In genomic region chr13:59259416-59260000, GRCh38 we compare ENCODE assay signal across 27 cellular contexts.
"Had no signal": no experiment of that assay in that cellular context is flagged by ENCODE, and none has a peak within 500 bp of the region (broad histone marks: within the 10 kb centered on the region; RNA-seq: fewer than 3 reads in every experiment).

No MANE protein-coding gene starts in this region.

- H3K9me3 ChIP-seq: adrenal gland, esophagus muscularis mucosa, gastroesophageal sphincter, mucosa of descending colon, ovary, psoas muscle, right atrium auricular region, tibial artery had no signal

- H3K4me3 Mint-ChIP-seq: activated B cell treated with CpG ODN at 0.5 μM for 24 hours; activated naive CD8-positive, alpha-beta T cell; activated T-cell treated with anti-CD3 and anti-CD28 coated beads, Interleukin-2, amount 50 U/mL, for 4 hours; central memory CD8-positive, alpha-beta T cell; effector memory CD8-positive, alpha-beta T cell; memory B cell; neural crest cell; stimulated activated naive CD8-positive, alpha-beta T cell treated with anti-CD3 and anti-CD28 coated beads, Interleukin-15, amount 100 ng/mL, for 72 hours had no signal

- H3K4me3 ChIP-seq: adrenal gland, esophagus muscularis mucosa, gastroesophageal sphincter, mucosa of descending colon, ovary, psoas muscle, right atrium auricular region, tibial artery had no signal

- H3K36me3 ChIP-seq: adrenal gland, esophagus muscularis mucosa, gastroesophageal sphincter, ovary, right atrium auricular region, tibial artery had no signal

- H3K36me3 Mint-ChIP-seq: activated naive CD8-positive, alpha-beta T cell; memory B cell had no signal

- H3K4me1 Mint-ChIP-seq: activated B cell treated with CpG ODN at 0.5 μM for 24 hours; central memory CD8-positive, alpha-beta T cell; memory B cell; stimulated activated naive CD8-positive, alpha-beta T cell treated with anti-CD3 and anti-CD28 coated beads, Interleukin-15, amount 100 ng/mL, for 72 hours had no signal

- H3K4me1 ChIP-seq: adrenal gland, esophagus muscularis mucosa, gastroesophageal sphincter, psoas muscle, right atrium auricular region, tibial artery had no signal

- H3K27ac Mint-ChIP-seq: activated B cell treated with CpG ODN at 0.5 μM for 24 hours; activated naive CD8-positive, alpha-beta T cell; activated T-helper 2 cell treated with anti-CD3 and anti-CD28 coated beads, Interferon-gamma antibody, Interleukin-2, Interleukin-4, amounts not matched to agents 10 μg/mL and 5 μg/mL and 100 μg/mL, durations not matched to agents 14 hours and 24 hours and 36 hours; effector memory CD8-positive, alpha-beta T cell; memory B cell had no signal

- ATAC-seq: activated T-cell treated with anti-CD3 and anti-CD28 coated beads, Interleukin-2, amount 50 U/mL, for 4 hours; effector memory CD8-positive, alpha-beta T cell; gastroesophageal sphincter; left colon; psoas muscle; stimulated activated naive CD8-positive, alpha-beta T cell treated with anti-CD3 and anti-CD28 coated beads, Interleukin-15, amount 100 ng/mL, for 72 hours had no signal

- H3K27me3 Mint-ChIP-seq: activated B cell treated with CpG ODN at 0.5 μM for 24 hours; activated naive CD8-positive, alpha-beta T cell; central memory CD8-positive, alpha-beta T cell; effector memory CD8-positive, alpha-beta T cell; memory B cell had no signal

- DNase-seq: activated B cell treated with CpG ODN at 0.5 μM for 24 hours; activated CD4-positive, alpha-beta T cell treated with anti-CD3 and anti-CD28 coated beads for 4 hours; activated CD4-positive, alpha-beta T cell treated with anti-CD3 and anti-CD28 coated beads, Interleukin-2, amount 50 U/mL, for 48 hours; activated CD8-positive, alpha-beta memory T cell treated with anti-CD3 and anti-CD28 coated beads, Interleukin-2, amount 50 U/mL, for 48 hours; activated naive CD4-positive, alpha-beta T cell; activated T-cell treated with anti-CD3 and anti-CD28 coated beads, Interleukin-2, amount 50 U/mL, for 4 hours; adrenal gland; effector memory CD8-positive, alpha-beta T cell; head of caudate nucleus; hypothalamus; left colon; mucosa of descending colon; ovary; psoas muscle; stimulated activated CD4-positive, alpha-beta T cell treated with anti-CD3 and anti-CD28 coated beads, Interleukin-12 subunit alpha, Interleukin-12 subunit beta, amount 100 ng/mL, for 4 hours; stimulated activated CD4-positive, alpha-beta T cell treated with anti-CD3 and anti-CD28 coated beads, Interleukin-4, amount 100 ng/mL, for 4 hours; stimulated activated naive CD8-positive, alpha-beta T cell treated with anti-CD3 and anti-CD28 coated beads, Interleukin-15, amount 100 ng/mL, for 72 hours; T-helper 9 cell; tibial artery had no signal

- H3K27ac ChIP-seq: adrenal gland, esophagus muscularis mucosa, gastroesophageal sphincter, ovary, psoas muscle, right atrium auricular region, tibial artery had no signal

- H3K9me3 Mint-ChIP-seq: activated B cell treated with CpG ODN at 0.5 μM for 24 hours; activated T-cell treated with anti-CD3 and anti-CD28 coated beads, Interleukin-2, amount 50 U/mL, for 4 hours; activated T-helper 2 cell treated with anti-CD3 and anti-CD28 coated beads, Interferon-gamma antibody, Interleukin-2, Interleukin-4, amounts not matched to agents 10 μg/mL and 5 μg/mL and 100 μg/mL, durations not matched to agents 14 hours and 24 hours and 36 hours; neural crest cell had no signal
